13 cellular contexts compared by ENCODE assay signal in the genomic region with DNA sequence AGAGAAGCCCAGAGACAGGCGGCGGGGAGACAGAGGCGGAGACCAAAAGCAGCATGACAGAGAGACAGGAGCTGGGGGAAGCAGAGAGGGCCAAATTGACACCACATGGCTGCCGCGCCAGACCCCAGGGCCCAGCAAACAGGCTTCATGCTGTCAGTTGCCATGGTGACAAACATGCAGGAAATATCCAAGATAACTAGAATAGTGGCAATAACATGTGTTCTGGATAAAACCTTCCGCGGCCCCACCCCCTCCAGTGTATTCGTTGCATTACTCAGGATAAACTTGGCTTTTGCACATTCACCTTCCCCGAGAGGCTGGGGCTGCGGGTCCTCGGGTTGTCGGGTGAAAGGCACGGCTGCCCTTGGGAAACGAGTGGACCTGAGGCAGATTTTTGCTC. TPM values are rescaled to one million over a fixed set of nuclear protein-coding genes. Genes with fewer than 3 reads are reported as not detected.
DNase-seq lines count a peak whose midpoint lies in the region; ATAC-seq and TF ChIP-seq lines count a peak whose summit lies in the region.
"Had no signal": no experiment of that assay in that cellular context is flagged by ENCODE, and none has a peak within 500 bp of the region (broad histone marks: within the 10 kb centered on the region; RNA-seq: fewer than 3 reads in every experiment).

No MANE protein-coding gene starts in this region.

- BruUV-seq in MCF 10A (replicated peaks; lab: Mats Ljungman, UMichigan): no TSS peak

- H3K9me3 ChIP-seq in breast epithelium (no peaks in the 10 kb centered on the region), muscle layer of colon (ENCODE audit: low read length) (no peaks in the 10 kb centered on the region), transverse colon (no peaks in the 10 kb centered on the region)
- H3K9me3 ChIP-seq: esophagus squamous epithelium had no signal

- ATAC-seq in HG03439 (IDR thresholded peaks at IDR 0.05; ENCODE audit: unreplicated experiment): no peak

- TF ChIP-seq POLR2A in breast epithelium (IDR thresholded peaks at IDR 0.05): no peak
- no peak for TF ChIP-seq POLR2A in transverse colon (IDR thresholded peaks at IDR 0.05)

- no peaks in the 10 kb centered on the region for H3K36me3 Mint-ChIP-seq in MCF 10A (ENCODE audit: insufficient read depth, unreplicated experiment)
- H3K36me3 Mint-ChIP-seq: activated CD4-positive, alpha-beta memory T cell treated with anti-CD3 and anti-CD28 coated beads for 36 hours; IgD-negative memory B cell had no signal

- H3K27ac ChIP-seq in breast epithelium (peak overlapping the region; percentile 80 to 84), coronary artery (peak overlapping the region; percentile 56 to 80), muscle layer of colon (ENCODE audit: low read depth, low read length) (peak overlapping the region; percentile 78), transverse colon (peak overlapping the region; percentile 80 to 91 (median 88))

- CTCF ChIA-PET in MCF 10A (lab: Yijun Ruan, JAX): interaction anchor here (1.0 to 2.8 kb wide), 2 partner anchors 81 to 189 kb away, joined by 3 to 18 read pairs; no protein-coding TSS in a partner anchor

- H3K4me1 ChIP-seq in breast epithelium (peaks cover 6 to 14% of the 10 kb centered on the region in 2 donors), muscle layer of colon (ENCODE audit: insufficient read depth, low read length) (peaks cover 74% of the 10 kb centered on the region), transverse colon (peaks cover 29 to 44% (median 38%) of the 10 kb centered on the region in 4 donors)

- no peak overlapping the region for H3K4me3 ChIP-seq in breast epithelium
- H3K4me3 ChIP-seq in coronary artery: no peak overlapping the region
- H3K4me3 ChIP-seq in muscle layer of colon (ENCODE audit: low read depth in 1 of 2, low read length in 2 of 2): peak overlapping the region in 1 of 2 donors; percentile 22
- H3K4me3 ChIP-seq in transverse colon: no peak overlapping the region
- H3K4me3 ChIP-seq: esophagus squamous epithelium had no signal

- TF ChIP-seq EP300 in transverse colon (IDR thresholded peaks at IDR 0.05; ENCODE audit: low read depth): no peak

- no peaks in the 10 kb centered on the region for H3K9me3 Mint-ChIP-seq in MCF 10A (ENCODE audit: unreplicated experiment)
- H3K9me3 Mint-ChIP-seq: activated CD4-positive, alpha-beta memory T cell treated with anti-CD3 and anti-CD28 coated beads for 36 hours; IgD-negative memory B cell had no signal

- H3K27ac Mint-ChIP-seq in MCF 10A (ENCODE audit: low read depth, unreplicated experiment): no peak overlapping the region
- H3K27ac Mint-ChIP-seq: activated CD4-positive, alpha-beta memory T cell treated with anti-CD3 and anti-CD28 coated beads for 36 hours; IgD-negative memory B cell had no signal

- H3K4me3 Mint-ChIP-seq in MCF 10A (ENCODE audit: unreplicated experiment): no peak overlapping the region
- H3K4me3 Mint-ChIP-seq: activated CD4-positive, alpha-beta memory T cell treated with anti-CD3 and anti-CD28 coated beads for 36 hours; IgD-negative memory B cell had no signal

- POLR2A ChIA-PET in MCF 10A (lab: Yijun Ruan, JAX): interaction anchor here (0.7 kb wide), 1 partner anchor 218 kb away, joined by 3 read pairs; no protein-coding TSS in a partner anchor

- H3K27me3 ChIP-seq in breast epithelium (no peaks in the 10 kb centered on the region), muscle layer of colon (ENCODE audit: control insufficient read depth in 1 of 2, insufficient read depth in 2 of 2, low read length in 2 of 2) (no peaks in the 10 kb centered on the region), transverse colon (no peaks in the 10 kb centered on the region)

- intact Hi-C loops in breast epithelium (cut with DNase I; ENCODE audit: low total_unique reads) (no loop called here), MCF 10A (cut with micrococcal nuclease) (loop anchor here (5.0 to 10.0 kb wide), 2 partner anchors 50 to 82 kb away; partner anchors contain the start of gene CDON), transverse colon (cut with DNase I; ENCODE audit: low total_unique reads) (loop anchor here (10.0 kb wide), 1 partner anchor 48 kb away; the partner anchor contains the start of gene CDON)

- no peak for DNase-seq in breast epithelium (ENCODE audit: low spot score in 2 of 2)
- no peak for DNase-seq in MCF 10A (ENCODE audit: unreplicated experiment)
- DNase-seq in coronary artery (ENCODE audit: low spot score): peak; percentile 79
- DNase-seq in transverse colon: no peak
- DNase-seq in medulla oblongata (ENCODE audit: extremely low spot score): no peak
- no peak for DNase-seq in NCI-H146 (lab: John Stamatoyannopoulos, UW)
- DNase-seq: activated CD4-positive, alpha-beta memory T cell treated with anti-CD3 and anti-CD28 coated beads for 36 hours; activated gamma-delta T cell treated with Interleukin-2 at 50 U/mL for 16 hours; esophagus squamous epithelium; NCI-H187 treated with DMSO at 0.1 percent for 48 hours had no signal

- no peak overlapping the region for H3K9ac ChIP-seq in muscle layer of colon (ENCODE audit: low read length)

- peaks cover 24% of the 10 kb centered on the region for H3K4me1 Mint-ChIP-seq in MCF 10A (ENCODE audit: insufficient read depth, unreplicated experiment)
- H3K4me1 Mint-ChIP-seq: IgD-negative memory B cell had no signal

- no peaks in the 10 kb centered on the region for H3K27me3 Mint-ChIP-seq in MCF 10A (ENCODE audit: insufficient read depth, unreplicated experiment)
- H3K27me3 Mint-ChIP-seq: activated CD4-positive, alpha-beta memory T cell treated with anti-CD3 and anti-CD28 coated beads for 36 hours had no signal

- H3K36me3 ChIP-seq in breast epithelium: no peaks in the 10 kb centered on the region
- no peaks in the 10 kb centered on the region for H3K36me3 ChIP-seq in muscle layer of colon (ENCODE audit: insufficient read depth, low read length)
- H3K36me3 ChIP-seq in transverse colon: no peaks in the 10 kb centered on the region
- H3K36me3 ChIP-seq: esophagus squamous epithelium had no signal

- WGBS in transverse colon (ENCODE audit: low coverage in 1 of 2), 2 donors: 74 to 81% methylated on average over 6 to 14 of the region's 14 CpGs

- TF ChIP-seq CTCF in breast epithelium (IDR thresholded peaks at IDR 0.05) (no peak), MCF 10A (IDR thresholded peaks at IDR 0.05; ENCODE audit: unreplicated experiment) (no peak), coronary artery (IDR thresholded peaks at IDR 0.05) (no peak), transverse colon (IDR thresholded peaks at IDR 0.05) (no peak)

- in situ Hi-C loops in transverse colon (cut with MboI; ENCODE audit: low pct_ligation_motif_present in 1 of 4, low pct_unique_long_range_greater_than_20kb in 1 of 4, low sequenced_read_pairs in 3 of 4): no loop called here

RNA-seq across cellular contexts. Expression of gene CDON, which starts 49.9 kb away (rescaled TPM):
- total RNA-seq in breast epithelium (10 to 100 TPM; 14.9 to 29.3 (median 26.5) TPM), MCF 10A (2022) (0.91 and 0.96 TPM in 2 replicates), transverse colon (10 to 100 TPM in 2 of 4 donors, 1 to 10 TPM in 2; 7.6 to 31.0 (median 9.9) TPM)
